In genomic region chr4:106062452-106062875, GRCh38 we compare ENCODE assay signal across 8 cellular contexts.
A peak's percentile ranks its signal among the peaks of the same experiment; 100 is the strongest.
DNase-seq lines count a peak whose midpoint lies in the region; FAIRE-seq and TF ChIP-seq lines count a peak whose summit lies in the region.

No MANE protein-coding gene starts in this region.

- BruUV-seq in MCF 10A (replicated peaks; lab: Mats Ljungman, UMichigan), result no TSS peak

- FAIRE-seq in GM12892 (lab: Jason Lieb, UNC), result no peak

- H3K4me1 ChIP-seq in breast epithelium, result no peaks in the 10 kb centered on the region
- peaks cover 0 to 23% (median 16%) of the 10 kb centered on the region in 4 donors for H3K4me1 ChIP-seq in sigmoid colon

- H3K9me3 Mint-ChIP-seq in MCF 10A (ENCODE audit: unreplicated experiment), result no peaks in the 10 kb centered on the region

- TF ChIP-seq CTCF in MCF 10A (IDR thresholded peaks at IDR 0.05; ENCODE audit: unreplicated experiment) (no peak), breast epithelium (IDR thresholded peaks at IDR 0.05) (no peak), sigmoid colon (IDR thresholded peaks at IDR 0.05) (no peak)

- no peak overlapping the region for H3K4me3 Mint-ChIP-seq in MCF 10A (ENCODE audit: unreplicated experiment)

- peaks cover 23% of the 10 kb centered on the region for H3K4me1 Mint-ChIP-seq in MCF 10A (ENCODE audit: insufficient read depth, unreplicated experiment)

- H3K4me3 ChIP-seq in breast epithelium (no peak overlapping the region), SK-N-MC (peak overlapping the region; percentile 36; the same call in 1 of the 2 replicates), sigmoid colon (no peak overlapping the region)

- H3K27me3 ChIP-seq in breast epithelium (no peaks in the 10 kb centered on the region), sigmoid colon (no peaks in the 10 kb centered on the region)

- POLR2A ChIA-PET in MCF 10A (lab: Yijun Ruan, JAX), result no interaction called here

- TF ChIP-seq EP300 in sigmoid colon (IDR thresholded peaks at IDR 0.05), result no peak

- H3K27ac ChIP-seq in breast epithelium, result no peak overlapping the region
- peak overlapping the region; percentile 35 for H3K27ac ChIP-seq in SK-N-MC
- H3K27ac ChIP-seq in sigmoid colon, result peak overlapping the region in 2 of 4 donors; percentile 6 to 9

- no peak for TF ChIP-seq POLR2A in breast epithelium (IDR thresholded peaks at IDR 0.05)
- TF ChIP-seq POLR2A in sigmoid colon (IDR thresholded peaks at IDR 0.05), result no peak
- no peak for TF ChIP-seq POLR2A in GM12892 (IDR thresholded peaks at IDR 0.05; ENCODE audit: low read depth, low read length)

- H3K9ac ChIP-seq in SK-N-MC (ENCODE audit: insufficient read length), result no peak overlapping the region

- intact Hi-C loops in MCF 10A (cut with micrococcal nuclease), result no loop called here
- intact Hi-C loops in breast epithelium (cut with DNase I; ENCODE audit: low total_unique reads), result no loop called here
- intact Hi-C loops in sigmoid colon (cut with DNase I), result no loop called here

- 27 to 64% methylated on average over 1 of the region's 1 CpG for WGBS in sigmoid colon, 2 donors

- H3K9me3 ChIP-seq in breast epithelium (no peaks in the 10 kb centered on the region), SK-N-MC (ENCODE audit: low read depth, low read length) (no peaks in the 10 kb centered on the region), sigmoid colon (no peaks in the 10 kb centered on the region)

- peaks cover 11% of the 10 kb centered on the region for H3K27me3 Mint-ChIP-seq in MCF 10A (ENCODE audit: insufficient read depth, unreplicated experiment)

- H3K27ac Mint-ChIP-seq in MCF 10A (ENCODE audit: low read depth, unreplicated experiment), result peak overlapping the region; percentile 8

- CTCF ChIA-PET in MCF 10A (lab: Yijun Ruan, JAX), result no interaction called here

- DNase-seq in MCF 10A (ENCODE audit: unreplicated experiment) (peak; percentile 79), breast epithelium (ENCODE audit: low spot score in 2 of 2) (no peak), SK-N-MC (ENCODE audit: low read depth, low spot score) (peak; percentile 42), fibroblast of the conjunctiva (ENCODE audit: low read depth) (peak; percentile 38), T-helper 1 cell (no peak), sigmoid colon (no peak), NCI-H345 treated with DMSO at 0.1 percent for 48 hours (lab: John Stamatoyannopoulos, UW; ENCODE audit: unreplicated experiment) (no peak), GM12892 (ENCODE audit: insufficient read length) (no peak)

- H3K36me3 Mint-ChIP-seq in MCF 10A (ENCODE audit: insufficient read depth, unreplicated experiment), result peaks cover 6% of the 10 kb centered on the region

- no peaks in the 10 kb centered on the region for H3K36me3 ChIP-seq in breast epithelium
- H3K36me3 ChIP-seq in SK-N-MC (ENCODE audit: insufficient read depth, low read length), result no peaks in the 10 kb centered on the region
- no peaks in the 10 kb centered on the region for H3K36me3 ChIP-seq in sigmoid colon

Comparison
In these comparisons a context has a peak if more than half of its experiments do, and no peak if none do; other contexts are left out.
1. DNase-seq: peak in MCF 10A (single experiment), SK-N-MC (single experiment) and fibroblast of the conjunctiva (single experiment); none in breast epithelium (0 of 2), T-helper 1 cell (0 of 5), sigmoid colon (single experiment), NCI-H345 treated with DMSO at 0.1 percent for 48 hours (single experiment) and GM12892 (single experiment).